8 cellular contexts compared by ENCODE assay signal in the genomic region with DNA sequence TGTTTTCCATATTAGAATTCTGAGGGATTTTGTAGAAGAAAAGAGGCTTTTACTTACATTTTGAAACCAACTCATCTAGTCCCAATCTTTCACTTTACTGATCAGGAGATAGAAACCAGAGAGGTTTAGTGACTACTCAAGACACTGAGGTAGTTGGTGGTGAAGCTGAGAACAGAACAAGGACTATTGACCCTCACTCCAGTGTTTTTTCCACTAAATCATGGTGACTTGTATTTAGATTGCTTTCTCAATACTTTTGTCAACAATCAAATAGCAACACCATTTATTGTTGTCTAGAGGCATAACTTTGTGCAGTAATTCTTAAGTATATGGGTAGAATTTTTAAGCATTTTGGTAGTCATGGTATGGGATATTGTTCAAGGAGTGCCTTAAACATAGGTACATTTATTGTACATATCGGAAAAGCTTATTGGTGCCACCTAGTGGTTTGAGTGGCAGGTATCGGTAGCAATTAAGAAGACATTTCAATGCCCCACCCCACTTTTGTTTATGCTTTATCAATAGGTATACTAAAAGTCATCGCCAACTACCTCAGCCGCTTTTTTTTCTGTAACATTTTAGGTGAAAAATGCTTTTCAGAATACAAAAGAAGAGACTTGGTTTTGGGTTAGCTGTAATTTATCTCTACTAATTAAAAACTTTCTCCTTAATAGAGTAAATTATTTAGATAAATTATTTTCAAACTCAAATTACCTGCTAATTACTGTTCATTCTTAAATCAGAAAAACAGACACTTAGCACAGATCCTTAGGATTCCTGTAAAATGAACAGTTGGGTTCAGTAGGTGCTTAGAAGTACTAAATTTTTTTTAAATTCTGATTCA. TPM values are rescaled to one million over a fixed set of nuclear protein-coding genes. Genes with fewer than 3 reads are reported as not detected.
DNase-seq lines count a peak whose midpoint lies in the region; ATAC-seq and TF ChIP-seq lines count a peak whose summit lies in the region.

No MANE protein-coding gene starts in this region.

- H3K9me2 ChIP-seq in GM23248 (ENCODE audit: insufficient read depth), result no peaks in the 10 kb centered on the region
- H3K9me2 ChIP-seq in OCI-LY1 (ENCODE audit: low read depth, low read length), result no peaks in the 10 kb centered on the region

- H3K9me3 ChIP-seq in GM23248 (ENCODE audit: low read depth), result no peaks in the 10 kb centered on the region
- no peaks in the 10 kb centered on the region for H3K9me3 ChIP-seq in OCI-LY1 (ENCODE audit: low read length)
- no peaks in the 10 kb centered on the region for H3K9me3 ChIP-seq in aorta (ENCODE audit: control insufficient read depth, low read length)

- in situ Hi-C loops in GM23248 (cut with MboI), result loop anchor here (25.0 kb wide), 2 partner anchors 176 to 326 kb away; no protein-coding TSS in a partner anchor

- peaks cover 7% of the 10 kb centered on the region; the same call in 1 of the 2 replicates for H3K4me1 ChIP-seq in GM23248 (ENCODE audit: insufficient read depth)
- no peaks in the 10 kb centered on the region for H3K4me1 ChIP-seq in KMS-11 (ENCODE audit: low read depth, poor library complexity, severe bottlenecking)
- no peaks in the 10 kb centered on the region for H3K4me1 ChIP-seq in OCI-LY1 (ENCODE audit: insufficient read depth, low read length, severe bottlenecking)
- no peaks in the 10 kb centered on the region for H3K4me1 ChIP-seq in aorta (ENCODE audit: control insufficient read depth in 1 of 2, insufficient read depth in 2 of 2, low read length in 2 of 2)

- no peak overlapping the region for H3K27ac ChIP-seq in GM23248
- H3K27ac ChIP-seq in KMS-11, result no peak overlapping the region
- H3K27ac ChIP-seq in OCI-LY1 (ENCODE audit: low read depth, low read length, poor library complexity, severe bottlenecking), result no peak overlapping the region
- no peak overlapping the region for H3K27ac ChIP-seq in aorta (ENCODE audit: low read depth in 1 of 2, low read length in 2 of 2)

- intact Hi-C loops in aorta (cut with DNase I), result loop anchor here (2.0 to 5.0 kb wide), 4 partner anchors 46 to 331 kb away; a partner anchor contains a TSS

- H3K4me2 ChIP-seq in GM23248 (ENCODE audit: unreplicated experiment) (peak overlapping the region; percentile 17), KMS-11 (no peak overlapping the region), OCI-LY1 (ENCODE audit: low read length) (no peak overlapping the region)

- DNase-seq in stimulated activated CD4-positive, alpha-beta T cell treated with anti-CD3 and anti-CD28 coated beads, Interleukin-2, amount 100 ng/mL, for 48 hours, result peak; percentile 14 to 15
- no peak for DNase-seq in stimulated activated CD4-positive, alpha-beta T cell treated with anti-CD3 and anti-CD28 coated beads, Interleukin-4, amount 100 ng/mL, for 1 hour
- DNase-seq in GM23248 (peak; percentile 60), cerebellum (ENCODE audit: low spot score) (peak; percentile 34), medulla oblongata (ENCODE audit: extremely low spot score) (peak; percentile 28), aorta (no peak)

- H3K4me3 ChIP-seq in GM23248 (no peak overlapping the region), KMS-11 (IDR thresholded peaks at IDR 0.05; ENCODE audit: insufficient read depth, low read depth, low read length) (no peak overlapping the region), OCI-LY1 (ENCODE audit: low read depth, low read length, poor library complexity, severe bottlenecking) (no peak overlapping the region), aorta (ENCODE audit: low read length in 2 of 2) (no peak overlapping the region)

- TF ChIP-seq CTCF in KMS-11 (conservative IDR thresholded peaks at IDR 0.05; ENCODE audit: low read depth, low read length), result peak; percentile 95
- TF ChIP-seq CTCF in OCI-LY1 (IDR thresholded peaks at IDR 0.05; ENCODE audit: low read length), result peak; percentile 74

- no peaks in the 10 kb centered on the region for H3K36me3 ChIP-seq in GM23248 (ENCODE audit: low read depth)
- no peaks in the 10 kb centered on the region for H3K36me3 ChIP-seq in KMS-11 (ENCODE audit: insufficient read depth)
- H3K36me3 ChIP-seq in OCI-LY1 (ENCODE audit: insufficient read depth, low read length), result no peaks in the 10 kb centered on the region
- H3K36me3 ChIP-seq in aorta (ENCODE audit: control insufficient read depth in 1 of 2, insufficient read depth in 2 of 2, low read length in 1 of 2), result no peaks in the 10 kb centered on the region

- H3F3A ChIP-seq in GM23248 (ENCODE audit: insufficient read depth), result no peaks in the 10 kb centered on the region
- no peaks in the 10 kb centered on the region for H3F3A ChIP-seq in OCI-LY1 (ENCODE audit: insufficient read depth, low read length)

- H2AFZ ChIP-seq in GM23248 (peak overlapping the region; percentile 75), KMS-11 (ENCODE audit: low read depth) (no peak overlapping the region), OCI-LY1 (ENCODE audit: low read length) (no peak overlapping the region)

- H4K20me1 ChIP-seq in GM23248 (ENCODE audit: insufficient read depth) (no peaks in the 10 kb centered on the region), KMS-11 (ENCODE audit: insufficient read depth) (no peaks in the 10 kb centered on the region), OCI-LY1 (ENCODE audit: insufficient read depth, low read length) (no peaks in the 10 kb centered on the region)

- peak overlapping the region; percentile 19; the same call in 1 of the 2 replicates for H3K9ac ChIP-seq in GM23248
- H3K9ac ChIP-seq in KMS-11, result no peak overlapping the region
- H3K9ac ChIP-seq in OCI-LY1 (ENCODE audit: low read length), result no peak overlapping the region

- no peak for ATAC-seq in aorta (ENCODE audit: low FRiP score)

- WGBS in GM23248 (ENCODE audit: low coverage in 1 of 2, low lambda C conversion rate in 2 of 2, missing lambda C conversion rate in 2 of 2), 2 experiments, result 7 to 9% methylated on average over 4 of the region's 4 CpGs
- 22 to 29% methylated on average over 4 of the region's 4 CpGs for WGBS in aorta, 2 donors

- H3K27me3 ChIP-seq in GM23248 (replicated peaks; ENCODE audit: insufficient read depth) (no peaks in the 10 kb centered on the region), KMS-11 (ENCODE audit: insufficient read depth, low read depth) (no peaks in the 10 kb centered on the region), OCI-LY1 (ENCODE audit: insufficient read depth, low read length) (no peaks in the 10 kb centered on the region), aorta (ENCODE audit: control insufficient read depth in 1 of 2, insufficient read depth in 2 of 2, low read length in 1 of 2) (no peaks in the 10 kb centered on the region)

- H3K79me2 ChIP-seq in GM23248 (ENCODE audit: insufficient read depth) (no peaks in the 10 kb centered on the region), KMS-11 (ENCODE audit: insufficient read depth, low read depth) (no peaks in the 10 kb centered on the region), OCI-LY1 (ENCODE audit: insufficient read depth, low read length) (no peaks in the 10 kb centered on the region)

RNA-seq across cellular contexts. Expression of a gene that starts 47.3 kb away (rescaled TPM):
- total RNA-seq in GM23248 (2014; rRNA removed; shearing (Covaris generic)), result 53.2 and 62.6 TPM in 2 replicates
- polyA plus RNA-seq in GM23248 (2016; fragmentation: Nextera tagmentation; extraction: Ambion mirVana) (53.9 and 54.4 TPM in 2 replicates), aorta (10 to 100 TPM; 42.7 to 63.2 TPM)
- total RNA-seq in cerebellum (16.6 TPM), aorta (100 to 1,000 TPM; 110 to 150 TPM)

Comparison
In these comparisons a context has a peak if more than half of its experiments do, and no peak if none do; other contexts are left out.
1. DNase-seq: peak in stimulated activated CD4-positive, alpha-beta T cell treated with anti-CD3 and anti-CD28 coated beads, Interleukin-2, amount 100 ng/mL, for 48 hours (2 of 2), GM23248 (single experiment), cerebellum (single experiment) and medulla oblongata (single experiment); none in stimulated activated CD4-positive, alpha-beta T cell treated with anti-CD3 and anti-CD28 coated beads, Interleukin-4, amount 100 ng/mL, for 1 hour (single experiment) and aorta (0 of 2).